1 cellular context compared by ENCODE assay signal in genomic region chr17:33572615-33573014, GRCh38.
A peak's percentile ranks its signal among the peaks of the same experiment; 100 is the strongest.
TF ChIP-seq lines count a peak whose summit lies in the region.

No MANE protein-coding gene starts in this region.

TF ChIP-seq in GM12878, 131 proteins besides CTCF, POLR2A, EP300 and RAD21:
- TF ChIP-seq PRDM15 (CRISPR knock-in tag; IDR thresholded peaks at IDR 0.05) (no peak), REST (IDR thresholded peaks at IDR 0.05; ENCODE audit: low read depth, low read length) (peak; percentile 71; the same call in 1 of the 2 replicates)
